In the genomic region with DNA sequence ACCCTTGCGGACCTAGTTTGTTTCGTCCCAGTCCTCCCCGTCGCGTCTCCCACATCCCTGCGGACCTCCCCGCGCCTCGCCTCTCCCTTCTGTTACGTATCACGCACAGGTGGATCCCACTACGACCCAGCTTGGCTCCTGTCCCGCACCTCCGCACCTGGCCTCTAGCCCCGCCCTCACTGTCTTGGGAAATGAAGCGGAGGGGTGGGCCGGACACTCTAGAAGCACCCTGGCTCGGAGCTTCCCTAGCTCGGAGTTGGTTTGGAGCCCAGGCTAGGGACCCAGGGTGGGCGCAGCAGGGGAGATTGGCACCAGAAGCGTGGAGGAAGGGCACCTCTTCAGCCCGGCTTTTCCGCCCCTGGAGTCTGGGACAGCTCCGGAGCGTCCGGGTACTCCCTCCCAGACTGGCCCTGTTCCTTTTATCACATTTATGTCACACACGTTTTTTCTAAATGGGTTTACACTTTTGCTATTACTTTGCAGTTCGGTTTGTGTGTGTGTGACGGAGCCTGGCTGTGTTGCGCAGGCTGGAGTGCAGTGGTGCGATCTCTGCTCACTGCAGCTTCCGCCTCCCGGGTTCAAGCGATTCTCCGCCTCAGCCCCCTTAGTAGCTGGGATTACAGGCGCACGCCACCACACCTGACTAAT, we compare ENCODE assay signal across 1 cellular context.
TF ChIP-seq lines count a peak whose summit lies in the region.

No MANE protein-coding gene starts in this region.

TF ChIP-seq in HepG2, 621 proteins besides CTCF, POLR2A, EP300 and RAD21 (continues in another document):
- TF ChIP-seq ZNF646 (CRISPR knock-in tag; IDR thresholded peaks at IDR 0.05) = peak; percentile 40; the same call in 1 of the 2 replicates
- peak; percentile 51; the same call in 1 of the 2 replicates for TF ChIP-seq ZNF619 (CRISPR knock-in tag; IDR thresholded peaks at IDR 0.05)
- no peak for TF ChIP-seq GATAD2A (CRISPR knock-in tag; IDR thresholded peaks at IDR 0.05)
- no peak for TF ChIP-seq HOXA7 (CRISPR knock-in tag; IDR thresholded peaks at IDR 0.05)
- TF ChIP-seq SRSF1 (optimal IDR thresholded peaks at IDR 0.05; ENCODE audit: low read depth, low read length) = no peak
- TF ChIP-seq RXRB (CRISPR knock-in tag; IDR thresholded peaks at IDR 0.05; ENCODE audit: borderline replicate concordance) = 0 out of 2 replicates have a peak, but pooled peaks have one; percentile 28
- TF ChIP-seq ZNF563 (CRISPR knock-in tag; IDR thresholded peaks at IDR 0.05) = peak; percentile 45; the same call in 1 of the 2 replicates
- TF ChIP-seq GABPA (IDR thresholded peaks at IDR 0.05; ENCODE audit: low read depth, low read length) = no peak
- peak; percentile 25; the same call in 1 of the 2 replicates for TF ChIP-seq GABPA (CRISPR knock-in tag; IDR thresholded peaks at IDR 0.05; ENCODE audit: low read depth)
- 0 out of 2 replicates have a peak, but pooled peaks have one; percentile 3 for TF ChIP-seq ZBTB7B (CRISPR knock-in tag; IDR thresholded peaks at IDR 0.05)
- TF ChIP-seq HNRNPL (IDR thresholded peaks at IDR 0.05; ENCODE audit: low read depth, low read length) = peak; percentile 70; the same call in 1 of the 2 replicates
- peak; percentile 66 for TF ChIP-seq HNRNPLL (IDR thresholded peaks at IDR 0.05; ENCODE audit: low read depth, low read length, poor library complexity, severe bottlenecking)
- TF ChIP-seq ZNF547 (CRISPR knock-in tag; IDR thresholded peaks at IDR 0.05) = peak; percentile 18; the same call in 1 of the 2 replicates
- TF ChIP-seq NFE2L2 (IDR thresholded peaks at IDR 0.05; ENCODE audit: low read length) = no peak
- TF ChIP-seq, protein P1, sequence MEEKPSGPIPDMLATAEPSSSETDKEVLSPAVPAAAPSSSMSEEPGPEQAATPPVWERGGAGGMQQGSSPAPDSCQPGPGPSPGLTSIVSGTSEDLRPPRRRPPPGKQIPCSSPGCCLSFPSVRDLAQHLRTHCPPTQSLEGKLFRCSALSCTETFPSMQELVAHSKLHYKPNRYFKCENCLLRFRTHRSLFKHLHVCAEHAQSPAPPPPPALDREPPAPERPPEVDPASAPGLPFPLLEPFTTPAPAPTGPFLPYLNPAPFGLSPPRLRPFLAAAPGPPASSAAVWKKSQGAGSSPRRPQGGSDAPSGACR (CRISPR knock-in tag; IDR thresholded peaks at IDR 0.05) = 0 out of 2 replicates have a peak, but pooled peaks have one; percentile 15
- TF ChIP-seq PATZ1 (CRISPR knock-in tag; IDR thresholded peaks at IDR 0.05) = peak; percentile 6; the same call in 1 of the 2 replicates
- TF ChIP-seq TGIF2 (CRISPR knock-in tag; IDR thresholded peaks at IDR 0.05) = no peak
- TF ChIP-seq SKIL (CRISPR knock-in tag; IDR thresholded peaks at IDR 0.05; ENCODE audit: borderline replicate concordance) = 0 out of 2 replicates have a peak, but pooled peaks have one; percentile 22
- TF ChIP-seq ZNF263 (CRISPR knock-in tag; IDR thresholded peaks at IDR 0.05) = peak; percentile 80
- peak; percentile 69; the same call in 1 of the 2 replicates for TF ChIP-seq ZNF232 (CRISPR knock-in tag; IDR thresholded peaks at IDR 0.05; ENCODE audit: borderline replicate concordance)
- TF ChIP-seq ELF1 (CRISPR knock-in tag; IDR thresholded peaks at IDR 0.05) = 0 out of 2 replicates have a peak, but pooled peaks have one; percentile 26
- peak; percentile 94 for TF ChIP-seq ZEB1 (IDR thresholded peaks at IDR 0.05; ENCODE audit: insufficient replicate concordance, low read depth)
- TF ChIP-seq ZSCAN25 (CRISPR knock-in tag; IDR thresholded peaks at IDR 0.05) = no peak
- peak; percentile 49; the same call in 1 of the 2 replicates for TF ChIP-seq TARDBP (CRISPR knock-in tag; IDR thresholded peaks at IDR 0.05)
- TF ChIP-seq ZFP91 (CRISPR knock-in tag; IDR thresholded peaks at IDR 0.05; ENCODE audit: borderline replicate concordance) = peak; percentile 52; the same call in 1 of the 2 replicates
- no peak for TF ChIP-seq ZKSCAN8 (CRISPR knock-in tag; IDR thresholded peaks at IDR 0.05; ENCODE audit: borderline replicate concordance)
- no peak for TF ChIP-seq POGZ (CRISPR knock-in tag; IDR thresholded peaks at IDR 0.05)
- TF ChIP-seq, protein P2, sequence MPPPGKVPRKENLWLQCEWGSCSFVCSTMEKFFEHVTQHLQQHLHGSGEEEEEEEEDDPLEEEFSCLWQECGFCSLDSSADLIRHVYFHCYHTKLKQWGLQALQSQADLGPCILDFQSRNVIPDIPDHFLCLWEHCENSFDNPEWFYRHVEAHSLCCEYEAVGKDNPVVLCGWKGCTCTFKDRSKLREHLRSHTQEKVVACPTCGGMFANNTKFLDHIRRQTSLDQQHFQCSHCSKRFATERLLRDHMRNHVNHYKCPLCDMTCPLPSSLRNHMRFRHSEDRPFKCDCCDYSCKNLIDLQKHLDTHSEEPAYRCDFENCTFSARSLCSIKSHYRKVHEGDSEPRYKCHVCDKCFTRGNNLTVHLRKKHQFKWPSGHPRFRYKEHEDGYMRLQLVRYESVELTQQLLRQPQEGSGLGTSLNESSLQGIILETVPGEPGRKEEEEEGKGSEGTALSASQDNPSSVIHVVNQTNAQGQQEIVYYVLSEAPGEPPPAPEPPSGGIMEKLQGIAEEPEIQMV (CRISPR knock-in tag; IDR thresholded peaks at IDR 0.05; ENCODE audit: low read depth) = 0 out of 2 replicates have a peak, but pooled peaks have one; percentile 20
- TF ChIP-seq PHF20 (CRISPR knock-in tag; IDR thresholded peaks at IDR 0.05) = 0 out of 2 replicates have a peak, but pooled peaks have one; percentile 21
- peak; percentile 19; the same call in 1 of the 2 replicates for TF ChIP-seq HIC2 (CRISPR knock-in tag; IDR thresholded peaks at IDR 0.05; ENCODE audit: low read depth)
- TF ChIP-seq, protein P3, sequence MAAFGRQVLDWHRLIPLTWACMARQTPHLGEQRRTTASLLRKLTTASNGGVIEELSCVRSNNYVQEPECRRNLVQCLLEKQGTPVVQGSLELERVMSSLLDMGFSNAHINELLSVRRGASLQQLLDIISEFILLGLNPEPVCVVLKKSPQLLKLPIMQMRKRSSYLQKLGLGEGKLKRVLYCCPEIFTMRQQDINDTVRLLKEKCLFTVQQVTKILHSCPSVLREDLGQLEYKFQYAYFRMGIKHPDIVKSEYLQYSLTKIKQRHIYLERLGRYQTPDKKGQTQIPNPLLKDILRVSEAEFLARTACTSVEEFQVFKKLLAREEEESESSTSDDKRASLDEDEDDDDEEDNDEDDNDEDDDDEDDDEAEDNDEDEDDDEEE (CRISPR knock-in tag; IDR thresholded peaks at IDR 0.05) = 0 out of 2 replicates have a peak, but pooled peaks have one; percentile 67
- peak; percentile 82 for TF ChIP-seq AGO2 (optimal IDR thresholded peaks at IDR 0.05; ENCODE audit: low read depth, low read length)
- 0 out of 2 replicates have a peak, but pooled peaks have one; percentile 18 for TF ChIP-seq SIX1 (CRISPR knock-in tag; IDR thresholded peaks at IDR 0.05; ENCODE audit: borderline replicate concordance)
- TF ChIP-seq BRCA1 (CRISPR knock-in tag; IDR thresholded peaks at IDR 0.05) = no peak
- TF ChIP-seq BCL6 (CRISPR knock-in tag; IDR thresholded peaks at IDR 0.05) = no peak; the same call in 1 of the 2 replicates
- TF ChIP-seq ERF (CRISPR knock-in tag; IDR thresholded peaks at IDR 0.05) = 0 out of 2 replicates have a peak, but pooled peaks have one; percentile 28
- 0 out of 2 replicates have a peak, but pooled peaks have one; percentile 81 for TF ChIP-seq FIP1L1 (IDR thresholded peaks at IDR 0.05; ENCODE audit: borderline replicate concordance, insufficient read depth, low read depth, low read length)
